8 cellular contexts compared by ENCODE assay signal in genomic region chr12:64451687-64452558, GRCh38. TPM values are rescaled to one million over a fixed set of nuclear protein-coding genes. Genes with fewer than 3 reads are reported as not detected.
DNase-seq lines count a peak whose midpoint lies in the region; ATAC-seq and TF ChIP-seq lines count a peak whose summit lies in the region.

Gene TBK1 (plus strand): TSS chr12:64452120. CDS start chr12:64455871, 3,751 bp downstream.

- ATAC-seq in GM19023 (IDR thresholded peaks at IDR 0.05; ENCODE audit: unreplicated experiment): peak; percentile 89
- peak; percentile 87 for ATAC-seq in HG03196 (IDR thresholded peaks at IDR 0.05; ENCODE audit: unreplicated experiment)

- peaks cover 25% of the 10 kb centered on the region for H3K36me3 Mint-ChIP-seq in activated CD4-positive, alpha-beta T cell treated with anti-CD3 and anti-CD28 coated beads, Interleukin-2, amount 10 ng/mL, durations not matched to agents 24 days and 14 days (ENCODE audit: low read depth)

- peak; percentile 90 for DNase-seq in Ammon's horn (ENCODE audit: low spot score)
- DNase-seq in NCI-H510A treated with DMSO at 0.1 percent for 48 hours (lab: John Stamatoyannopoulos, UW): peak; percentile 98
- peak; percentile 93 for DNase-seq in activated CD4-positive, alpha-beta T cell treated with anti-CD3 and anti-CD28 coated beads, Interleukin-2, amount 10 ng/mL, durations not matched to agents 24 days and 14 days
- peak; percentile 92 for DNase-seq in dermis blood vessel endothelial cell
- peak; percentile 65 for DNase-seq in stimulated activated CD4-positive, alpha-beta T cell treated with anti-CD3 and anti-CD28 coated beads, Interleukin-4, amount 100 ng/mL, for 24 hours

- peak; percentile 7 for TF ChIP-seq CTCF in liver (IDR thresholded peaks at IDR 0.05; ENCODE audit: low read depth, low read length, missing input control)

- H3K4me3 Mint-ChIP-seq in activated CD4-positive, alpha-beta T cell treated with anti-CD3 and anti-CD28 coated beads, Interleukin-2, amount 10 ng/mL, durations not matched to agents 24 days and 14 days: peak within 1 kb of the TSS; percentile 98

- H3K9me3 Mint-ChIP-seq in activated CD4-positive, alpha-beta T cell treated with anti-CD3 and anti-CD28 coated beads, Interleukin-2, amount 10 ng/mL, durations not matched to agents 24 days and 14 days: no peaks in the 10 kb centered on the region

- H3K27ac Mint-ChIP-seq in activated CD4-positive, alpha-beta T cell treated with anti-CD3 and anti-CD28 coated beads, Interleukin-2, amount 10 ng/mL, durations not matched to agents 24 days and 14 days: peak within 1 kb of the TSS; percentile 98

- peak within 1 kb of the TSS; percentile 92 to 96 for H3K9ac ChIP-seq in liver (ENCODE audit: low read depth in 1 of 2, low read length in 2 of 2)

- peak within 1 kb of the TSS; percentile 75 to 100 (median 95) for H3K4me3 ChIP-seq in liver (ENCODE audit: low read depth in 1 of 3, low read length in 3 of 3)

- H3K27ac ChIP-seq in liver (ENCODE audit: low read depth in 1 of 2, low read length in 2 of 2): peak within 1 kb of the TSS; percentile 98 to 99

- intact Hi-C loops in activated CD4-positive, alpha-beta T cell treated with anti-CD3 and anti-CD28 coated beads, Interleukin-2, amount 10 ng/mL, durations not matched to agents 24 days and 14 days (cut with micrococcal nuclease): loop anchor here (1.0 to 2.0 kb wide), 4 partner anchors 39 to 229 kb away; partner anchors contain the start of genes KICS2, RASSF3 and XPOT

- no peaks in the 10 kb centered on the region for H3K27me3 Mint-ChIP-seq in activated CD4-positive, alpha-beta T cell treated with anti-CD3 and anti-CD28 coated beads, Interleukin-2, amount 10 ng/mL, durations not matched to agents 24 days and 14 days

- peaks cover 36% of the 10 kb centered on the region for H3K4me1 Mint-ChIP-seq in activated CD4-positive, alpha-beta T cell treated with anti-CD3 and anti-CD28 coated beads, Interleukin-2, amount 10 ng/mL, durations not matched to agents 24 days and 14 days

- peaks cover 0 to 13% (median 3%) of the 10 kb centered on the region in 4 donors for H3K4me1 ChIP-seq in liver (ENCODE audit: control insufficient read depth in 4 of 4, insufficient read depth in 4 of 4, low read length in 3 of 4)

- H3K36me3 ChIP-seq in liver (ENCODE audit: control insufficient read depth in 4 of 4, insufficient read depth in 3 of 4, low read depth in 1 of 4, low read length in 3 of 4): peaks cover 1 to 9% (median 7%) of the 10 kb centered on the region in 4 donors

- H3K27me3 ChIP-seq in liver (ENCODE audit: control insufficient read depth in 4 of 4, insufficient read depth in 4 of 4, low read length in 3 of 4): no peaks in the 10 kb centered on the region

- no peak for TF ChIP-seq RAD21 in liver (IDR thresholded peaks at IDR 0.05)

- under 1% methylated on average over 94 of the region's 94 CpGs for WGBS in liver

- H3K9me3 ChIP-seq in liver (ENCODE audit: control insufficient read depth in 4 of 4, low read length in 3 of 4): no peaks in the 10 kb centered on the region

TF ChIP-seq in liver, 16 proteins besides CTCF, POLR2A, EP300 and RAD21:
- TF ChIP-seq, protein P1, sequence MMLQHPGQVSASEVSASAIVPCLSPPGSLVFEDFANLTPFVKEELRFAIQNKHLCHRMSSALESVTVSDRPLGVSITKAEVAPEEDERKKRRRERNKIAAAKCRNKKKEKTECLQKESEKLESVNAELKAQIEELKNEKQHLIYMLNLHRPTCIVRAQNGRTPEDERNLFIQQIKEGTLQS (IDR thresholded peaks at IDR 0.05): no peak
- TF ChIP-seq JUND (IDR thresholded peaks at IDR 0.05) (no peak), EGR1 (IDR thresholded peaks at IDR 0.05; ENCODE audit: low read depth in 2 of 2) (peak in 1 of 2 donors; percentile 20), GABPA (IDR thresholded peaks at IDR 0.05 in 1 of 2, conservative IDR thresholded peaks at IDR 0.05 in 1 of 2) (peak in 1 of 2 donors; percentile 58), YY1 (IDR thresholded peaks at IDR 0.05) (peak; percentile 45), RXRA (IDR thresholded peaks at IDR 0.05) (no peak), SP1 (IDR thresholded peaks at IDR 0.05) (no peak), HNF4A (conservative IDR thresholded peaks at IDR 0.05) (no peak), FOXA2 (IDR thresholded peaks at IDR 0.05) (no peak)

RNA-seq across cellular contexts. Expression of gene TBK1, which starts in this region (rescaled TPM):
- total RNA-seq in activated CD4-positive, alpha-beta T cell treated with anti-CD3 and anti-CD28 coated beads, Interleukin-2, amount 10 ng/mL, durations not matched to agents 24 days and 14 days: 32.9 and 34.6 TPM in 2 replicates
- total RNA-seq in dermis blood vessel endothelial cell (44.1 and 50.6 TPM in 2 replicates), liver (10 to 100 TPM; 16.7 to 20.7 TPM)
- polyA plus RNA-seq in liver: 10 to 100 TPM in 1 of 2 donors, 1 to 10 TPM in 1; 7.6 to 11.1 TPM

Comparison
In these comparisons a context has a peak if more than half of its experiments do, and no peak if none do; other contexts are left out.
1. Peak in every context shown above with its lines: DNase-seq, ATAC-seq, H3K4me3 ChIP-seq and H3K27ac ChIP-seq.